16 cellular contexts compared by ENCODE assay signal in genomic region chr1:24751833-24752232, GRCh38. TPM values are rescaled to one million over a fixed set of nuclear protein-coding genes. Genes with fewer than 3 reads are reported as not detected.
A peak's percentile ranks its signal among the peaks of the same experiment; 100 is the strongest.
DNase-seq lines count a peak whose midpoint lies in the region; ATAC-seq, FAIRE-seq and TF ChIP-seq lines count a peak whose summit lies in the region.
"Had no signal": no experiment of that assay in that cellular context is flagged by ENCODE, and none has a peak within 500 bp of the region (broad histone marks: within the 10 kb centered on the region; RNA-seq: fewer than 3 reads in every experiment).

No MANE protein-coding gene starts in this region.

- 78% methylated on average over 1 of the region's 1 CpG for WGBS in hepatocyte (ENCODE audit: low lambda C conversion rate, missing lambda C conversion rate)

- H3K27ac ChIP-seq in astrocyte (ENCODE audit: low read depth, low read length) (no peak overlapping the region), hepatocyte (no peak overlapping the region), gastrocnemius medialis (peak overlapping the region in 3 of 4 donors; percentile 18 to 39 (median 21))
- H3K27ac ChIP-seq: parathyroid adenoma had no signal

- H3K4me2 ChIP-seq in astrocyte (ENCODE audit: low read length), result peak overlapping the region; percentile 64
- peak overlapping the region; percentile 15 for H3K4me2 ChIP-seq in hepatocyte

- no peak overlapping the region for H2AFZ ChIP-seq in astrocyte (ENCODE audit: low read depth, low read length)
- H2AFZ ChIP-seq in hepatocyte, result no peak overlapping the region
- H2AFZ ChIP-seq: parathyroid adenoma had no signal

- peaks cover 46% of the 10 kb centered on the region for H3K4me1 Mint-ChIP-seq in astrocyte (ENCODE audit: low read depth, unreplicated experiment)

- intact Hi-C loops in gastrocnemius medialis (cut with DNase I; ENCODE audit: low total_unique reads), result no loop called here

- H3K9me3 Mint-ChIP-seq in astrocyte (ENCODE audit: unreplicated experiment), result peaks cover 2% of the 10 kb centered on the region
- H3K9me3 Mint-ChIP-seq: mesothelial cell of epicardium had no signal

- peaks cover 84% of the 10 kb centered on the region for H4K20me1 ChIP-seq in astrocyte (ENCODE audit: insufficient read depth, low read length)
- H4K20me1 ChIP-seq in hepatocyte (ENCODE audit: insufficient read depth, poor library complexity, severe bottlenecking), result peaks cover 97% of the 10 kb centered on the region

- no peak for ATAC-seq in gastrocnemius medialis
- ATAC-seq in GM18502 (IDR thresholded peaks at IDR 0.05; ENCODE audit: poor library complexity, unreplicated experiment), result no peak
- ATAC-seq in HG03571 (IDR thresholded peaks at IDR 0.05; ENCODE audit: unreplicated experiment), result no peak
- ATAC-seq: activated CD8-positive, alpha-beta memory T cell treated with anti-CD3 and anti-CD28 coated beads, Interleukin-2, amount 10 ng/mL, durations not matched to agents 7 days and 5 days; Panc1 had no signal

- H3K36me3 Mint-ChIP-seq in astrocyte (ENCODE audit: low read depth, unreplicated experiment), result peaks cover 10% of the 10 kb centered on the region
- H3K36me3 Mint-ChIP-seq: activated CD8-positive, alpha-beta memory T cell treated with anti-CD3 and anti-CD28 coated beads, Interleukin-2, amount 10 ng/mL, durations not matched to agents 7 days and 5 days had no signal

- peaks cover 98% of the 10 kb centered on the region for H3K79me2 ChIP-seq in astrocyte (ENCODE audit: insufficient read depth, low read length)
- H3K79me2 ChIP-seq in hepatocyte, result peaks cover 100% of the 10 kb centered on the region
- H3K79me2 ChIP-seq: parathyroid adenoma had no signal

- TF ChIP-seq CTCF in astrocyte (IDR thresholded peaks at IDR 0.05; ENCODE audit: insufficient read depth, low read depth, low read length) (no peak), hepatocyte (IDR thresholded peaks at IDR 0.05; ENCODE audit: poor library complexity) (no peak), gastrocnemius medialis (IDR thresholded peaks at IDR 0.05 in 4 of 5, conservative IDR thresholded peaks at IDR 0.05 in 1 of 5) (no peak)

- H3K27me3 ChIP-seq in astrocyte (ENCODE audit: insufficient read depth, low read length) (no peaks in the 10 kb centered on the region), hepatocyte (no peaks in the 10 kb centered on the region), gastrocnemius medialis (no peaks in the 10 kb centered on the region)

- no peak for FAIRE-seq in astrocyte (lab: Jason Lieb, UNC)
- FAIRE-seq in GM12891 (lab: Jason Lieb, UNC), result no peak

- DNase-seq in EH (ENCODE audit: low read depth) (peak; percentile 36), astrocyte (ENCODE audit: low read depth) (no peak), hepatocyte (ENCODE audit: low spot score) (no peak), gastrocnemius medialis (no peak), GM12891 (ENCODE audit: insufficient read length, low spot score) (no peak), NCI-H1105 (lab: John Stamatoyannopoulos, UW) (no peak)
- DNase-seq: activated CD8-positive, alpha-beta memory T cell treated with anti-CD3 and anti-CD28 coated beads, Interleukin-2, amount 10 ng/mL, durations not matched to agents 7 days and 5 days; activated gamma-delta T cell treated with Interleukin-2 at 50 U/mL for 16 hours; NCI-H187 treated with DMSO at 0.1 percent for 48 hours; NCI-H524; stimulated activated CD4-positive, alpha-beta T cell treated with anti-CD3 and anti-CD28 coated beads, Interleukin-15, amount 100 ng/mL, for 24 hours had no signal

- H3K9ac ChIP-seq in astrocyte (ENCODE audit: low read length), result no peak overlapping the region
- H3K9ac ChIP-seq: parathyroid adenoma had no signal

- H3K4me1 ChIP-seq in astrocyte (ENCODE audit: insufficient read depth, low read length), result peaks cover 31% of the 10 kb centered on the region
- H3K4me1 ChIP-seq in hepatocyte (ENCODE audit: insufficient read depth), result peaks cover 17% of the 10 kb centered on the region
- peaks cover 0 to 14% of the 10 kb centered on the region in 2 donors for H3K4me1 ChIP-seq in gastrocnemius medialis

- H3K9me2 ChIP-seq in hepatocyte (replicated peaks; ENCODE audit: insufficient read depth), result no peaks in the 10 kb centered on the region

- H3K27me3 Mint-ChIP-seq in astrocyte (ENCODE audit: low read depth, unreplicated experiment), result no peaks in the 10 kb centered on the region

- H3K4me3 ChIP-seq in astrocyte (ENCODE audit: insufficient read depth, low read depth, low read length) (no peak overlapping the region), hepatocyte (no peak overlapping the region), gastrocnemius medialis (no peak overlapping the region)

- H3K36me3 ChIP-seq in astrocyte (ENCODE audit: insufficient read depth, low read length) (no peaks in the 10 kb centered on the region), hepatocyte (replicated peaks; ENCODE audit: insufficient read depth, low read depth) (no peaks in the 10 kb centered on the region), gastrocnemius medialis (no peaks in the 10 kb centered on the region)

- H3K9me3 ChIP-seq in astrocyte (ENCODE audit: insufficient read depth, low read depth, low read length) (no peaks in the 10 kb centered on the region), hepatocyte (ENCODE audit: low read depth) (no peaks in the 10 kb centered on the region), gastrocnemius medialis (no peaks in the 10 kb centered on the region)

- peak overlapping the region; percentile 7 for H3K27ac Mint-ChIP-seq in astrocyte (ENCODE audit: unreplicated experiment)
- H3K27ac Mint-ChIP-seq: activated CD8-positive, alpha-beta memory T cell treated with anti-CD3 and anti-CD28 coated beads, Interleukin-2, amount 10 ng/mL, durations not matched to agents 7 days and 5 days; mesothelial cell of epicardium had no signal

- TF ChIP-seq POLR2A in gastrocnemius medialis (IDR thresholded peaks at IDR 0.05), result no peak
- no peak for TF ChIP-seq POLR2A in GM12891 (IDR thresholded peaks at IDR 0.05; ENCODE audit: low read depth, low read length)

- no peak overlapping the region for H3K4me3 Mint-ChIP-seq in astrocyte (ENCODE audit: unreplicated experiment)
- H3K4me3 Mint-ChIP-seq: activated CD8-positive, alpha-beta memory T cell treated with anti-CD3 and anti-CD28 coated beads, Interleukin-2, amount 10 ng/mL, durations not matched to agents 7 days and 5 days; mesothelial cell of epicardium had no signal

- in situ Hi-C loops in gastrocnemius medialis (cut with MboI; ENCODE audit: low sequenced_read_pairs in 4 of 4), result no loop called here

TF ChIP-seq in GM12891, 5 proteins besides CTCF, POLR2A, EP300 and RAD21:
- TF ChIP-seq TAF1 (IDR thresholded peaks at IDR 0.05; ENCODE audit: low read depth, low read length) (no peak), PAX5 (IDR thresholded peaks at IDR 0.05; ENCODE audit: insufficient read depth, low read length, severe bottlenecking) (no peak), POLR2AphosphoS5 (IDR thresholded peaks at IDR 0.05; ENCODE audit: low read depth, low read length) (no peak), POU2F2 (IDR thresholded peaks at IDR 0.05; ENCODE audit: low read depth, low read length) (no peak)
TF ChIP-seq in GM12891: peak in this region for 0.

RNA-seq across cellular contexts. Expression of gene CLIC4, which starts 6.6 kb away (rescaled TPM):
- 353 and 375 TPM in 2 replicates for total RNA-seq in astrocyte
- total RNA-seq in hepatocyte, result 233 and 259 TPM in 2 replicates
- polyA plus RNA-seq in hepatocyte, result 119 and 146 TPM in 2 replicates
- total RNA-seq in gastrocnemius medialis, result 10 to 100 TPM; 37.3 to 74.5 (median 45.6) TPM
- polyA plus RNA-seq in GM12891 (2012; ENCODE audit: low read depth, missing spikeins), result 22.2 TPM

Comparison
In these comparisons a context has a peak if more than half of its experiments do, and no peak if none do; other contexts are left out.
1. H3K27ac ChIP-seq: peak in gastrocnemius medialis (3 of 4); none in astrocyte (single experiment) and hepatocyte (single experiment).